Comparison of ENCODE assay signal across 27 cellular contexts in genomic region chr3:88044411-88044810, GRCh38. TPM values are rescaled to one million over a fixed set of nuclear protein-coding genes. Genes with fewer than 3 reads are reported as not detected.
A peak's percentile ranks its signal among the peaks of the same experiment; 100 is the strongest.
DNase-seq lines count a peak whose midpoint lies in the region; ATAC-seq and TF ChIP-seq lines count a peak whose summit lies in the region.
"Had no signal": no experiment of that assay in that cellular context is flagged by ENCODE, and none has a peak within 500 bp of the region (broad histone marks: within the 10 kb centered on the region; RNA-seq: fewer than 3 reads in every experiment).

No MANE protein-coding gene starts in this region.

- no peaks in the 10 kb centered on the region for H3K27me3 Mint-ChIP-seq in nephron (ENCODE audit: low read depth)
- H3K27me3 Mint-ChIP-seq: CD8-positive, alpha-beta memory T cell had no signal

- H3K36me3 Mint-ChIP-seq in nephron (ENCODE audit: low read depth): no peaks in the 10 kb centered on the region
- H3K36me3 Mint-ChIP-seq: CD14-positive monocyte; CD8-positive, alpha-beta memory T cell had no signal

- intact Hi-C loops in ascending aorta (cut with DNase I) (no loop called here), head of caudate nucleus (cut with DNase I) (no loop called here)

- no peaks in the 10 kb centered on the region for H4K20me1 ChIP-seq in osteoblast (ENCODE audit: insufficient read depth, low read length)

- H3K4me3 ChIP-seq in ACC112 (ENCODE audit: low read depth, low read length) (no peak overlapping the region), ascending aorta (no peak overlapping the region), osteoblast (ENCODE audit: insufficient read depth, low read length) (no peak overlapping the region)
- H3K4me3 ChIP-seq: SJSA1 had no signal

- H3K9me3 ChIP-seq in ascending aorta (no peaks in the 10 kb centered on the region), osteoblast (ENCODE audit: low read depth, low read length) (no peaks in the 10 kb centered on the region)
- H3K9me3 ChIP-seq: BE2C, SJSA1 had no signal

- H3K27me3 ChIP-seq in ACC112 (ENCODE audit: insufficient read depth, low read length) (no peaks in the 10 kb centered on the region), ascending aorta (no peaks in the 10 kb centered on the region), osteoblast (ENCODE audit: insufficient read depth, low read length) (no peaks in the 10 kb centered on the region)
- H3K27me3 ChIP-seq: BE2C, SJSA1 had no signal

- H3K27ac ChIP-seq in ACC112 (ENCODE audit: low read depth, low read length): no peak overlapping the region
- peak overlapping the region; percentile 55 to 65 for H3K27ac ChIP-seq in ascending aorta
- no peak overlapping the region for H3K27ac ChIP-seq in osteoblast (ENCODE audit: low read depth, low read length)
- H3K27ac ChIP-seq: KMS-11, SJSA1 had no signal

- TF ChIP-seq CTCF in ascending aorta (IDR thresholded peaks at IDR 0.05): no peak
- TF ChIP-seq CTCF in nephron (IDR thresholded peaks at IDR 0.05; ENCODE audit: unreplicated experiment in 3 of 3): no peak
- no peak for TF ChIP-seq CTCF in osteoblast (IDR thresholded peaks at IDR 0.05; ENCODE audit: extremely low read depth, low read depth, low read length)

- DNase-seq in A172 (ENCODE audit: low spot score): peak; percentile 41
- DNase-seq in ascending aorta (ENCODE audit: low spot score in 2 of 2): no peak
- DNase-seq in head of caudate nucleus: no peak
- no peak for DNase-seq in osteoblast (ENCODE audit: insufficient read length, low spot score, missing footprints)
- DNase-seq: ACHN; BE2C; CD8-positive, alpha-beta memory T cell; DMS79 treated with DMSO at 0.1 percent for 48 hours; GF-D8; HCEC 1CT; IMR-90; MM.1S; NCI-H1417; NCI-H1694 treated with DMSO at 0.1 percent for 48 hours; NCI-H2081 treated with DMSO at 0.1 percent for 48 hours; NCI-H2171; NCI-H226; NCI-H510A; NCI-H69; Right ventricle myocardium superior; RPMI8226 had no signal

- H3K4me1 ChIP-seq in ACC112 (ENCODE audit: control insufficient read depth, insufficient read depth, low read length, unreplicated experiment) (peaks cover 4% of the 10 kb centered on the region), ascending aorta (peaks cover 0 to 2% of the 10 kb centered on the region in 2 donors), osteoblast (ENCODE audit: insufficient read depth, low read length) (no peaks in the 10 kb centered on the region)
- H3K4me1 ChIP-seq: BE2C, SJSA1 had no signal

- H3K4me3 Mint-ChIP-seq in nephron: no peak overlapping the region
- H3K4me3 Mint-ChIP-seq: CD14-positive monocyte; CD8-positive, alpha-beta memory T cell had no signal

- H2AFZ ChIP-seq in ACC112 (ENCODE audit: low read length, unreplicated experiment): peak overlapping the region; percentile 5
- no peak overlapping the region for H2AFZ ChIP-seq in osteoblast (ENCODE audit: low read length)

- H3K36me3 ChIP-seq in ACC112 (ENCODE audit: insufficient read depth, low read length) (no peaks in the 10 kb centered on the region), ascending aorta (no peaks in the 10 kb centered on the region), osteoblast (ENCODE audit: insufficient read depth, low read length) (no peaks in the 10 kb centered on the region)
- H3K36me3 ChIP-seq: BE2C, SJSA1 had no signal

- peaks cover 5% of the 10 kb centered on the region for H3K4me1 Mint-ChIP-seq in nephron

- no peak overlapping the region for H3K4me2 ChIP-seq in osteoblast (ENCODE audit: insufficient read depth, low read length)
- H3K4me2 ChIP-seq: KMS-11 had no signal

- no peak for ATAC-seq in GM21528 (IDR thresholded peaks at IDR 0.05; ENCODE audit: low FRiP score, unreplicated experiment)

- H3K79me2 ChIP-seq in ACC112 (ENCODE audit: control insufficient read depth, insufficient read depth, low read length, unreplicated experiment) (no peaks in the 10 kb centered on the region), osteoblast (ENCODE audit: insufficient read depth, low read length) (no peaks in the 10 kb centered on the region)

- peaks cover 2% of the 10 kb centered on the region for H3K9me3 Mint-ChIP-seq in nephron
- H3K9me3 Mint-ChIP-seq: CD8-positive, alpha-beta memory T cell had no signal

- H3K27ac Mint-ChIP-seq in nephron: peak overlapping the region in 2 of 3 experiments; percentile 47 to 54
- H3K27ac Mint-ChIP-seq: CD14-positive monocyte; CD8-positive, alpha-beta memory T cell had no signal

RNA-seq across cellular contexts. Expression of gene CGGBP1, which starts 14.4 kb away (rescaled TPM):
- total RNA-seq in A172 (2014; rRNA removed; shearing (Covaris generic)): 71.1 and 72.9 TPM in 2 replicates
- 49.5 TPM for total RNA-seq in ascending aorta
- 107 and 111 TPM in 2 replicates for total RNA-seq in osteoblast

RNA-seq across cellular contexts. Expression of gene ZNF654, which starts 14.6 kb away (rescaled TPM):
- 11.1 and 17.0 TPM in 2 replicates for total RNA-seq in A172 (2014; rRNA removed; shearing (Covaris generic))
- total RNA-seq in ascending aorta (2.3 TPM), osteoblast (21.8 and 23.2 TPM in 2 replicates)

Comparison
In these comparisons a context has a peak if more than half of its experiments do, and no peak if none do; other contexts are left out.
1. H3K27ac ChIP-seq: peak in ascending aorta (2 of 2); none in ACC112 (single experiment) and osteoblast (single experiment).